In genomic region chr11:59555601-59556114, GRCh38 we compare ENCODE assay signal across 1 cellular context.
TF ChIP-seq lines count a peak whose summit lies in the region.

No MANE protein-coding gene starts in this region.

TF ChIP-seq in HEK293, 187 proteins besides CTCF, POLR2A, EP300 and RAD21 (continued from another document):
- TF ChIP-seq ZNF280D (tag by site-specific recombination; IDR thresholded peaks at IDR 0.05), result no peak
